In genomic region chr1:29236743-29236992, GRCh38 we compare ENCODE assay signal across 8 cellular contexts. TPM values are rescaled to one million over a fixed set of nuclear protein-coding genes. Genes with fewer than 3 reads are reported as not detected.
DNase-seq lines count a peak whose midpoint lies in the region; ATAC-seq and TF ChIP-seq lines count a peak whose summit lies in the region.

No MANE protein-coding gene starts in this region.

- H3K4me3 ChIP-seq in CD4-positive, CD25-positive, alpha-beta regulatory T cell (ENCODE audit: low read depth, low read length) = peak overlapping the region; percentile 64
- H3K4me3 ChIP-seq in LNCaP clone FGC (ENCODE audit: low read depth, low read length) (peak overlapping the region; percentile 88), endocrine pancreas (ENCODE audit: control insufficient read depth, insufficient read depth, low read length) (peak overlapping the region; percentile 70), neutrophil (ENCODE audit: low read depth in 1 of 2, low read length in 1 of 2) (peak overlapping the region; percentile 52 to 61)

- H3K27me3 ChIP-seq in CD4-positive, CD25-positive, alpha-beta regulatory T cell (ENCODE audit: control insufficient read depth, insufficient read depth, low read length) = peaks cover 17% of the 10 kb centered on the region
- H3K27me3 ChIP-seq in endocrine pancreas (ENCODE audit: control insufficient read depth, insufficient read depth, low read length) (no peaks in the 10 kb centered on the region), neutrophil (peaks cover 76% of the 10 kb centered on the region)

- no peak for DNase-seq in CD4-positive, CD25-positive, alpha-beta regulatory T cell
- no peak for DNase-seq in LNCaP clone FGC (ENCODE audit: low read depth)
- DNase-seq in activated CD4-positive, CD25-positive, alpha-beta regulatory T cell treated with anti-CD3 and anti-CD28 coated beads, Interleukin-2, amount 50 U/mL, for 72 hours = no peak
- no peak for DNase-seq in NCI-H146 treated with DMSO at 0.1 percent for 48 hours (lab: John Stamatoyannopoulos, UW; ENCODE audit: unreplicated experiment)
- DNase-seq in CD1c-positive myeloid dendritic cell (ENCODE audit: extremely low spot score) = no peak

- H3K9me3 Mint-ChIP-seq in CD4-positive, CD25-positive, alpha-beta regulatory T cell = peaks cover 0 to 3% (median 0%) of the 10 kb centered on the region in 7 donors

- no peak overlapping the region for H3K27ac ChIP-seq in CD4-positive, CD25-positive, alpha-beta regulatory T cell (ENCODE audit: insufficient read depth, low read length, poor library complexity, severe bottlenecking)
- H3K27ac ChIP-seq in neutrophil = no peak overlapping the region

- H3K4me1 Mint-ChIP-seq in CD4-positive, CD25-positive, alpha-beta regulatory T cell = peaks cover 6 to 22% (median 13%) of the 10 kb centered on the region in 4 donors

- no peak for ATAC-seq in CD4-positive, CD25-positive, alpha-beta regulatory T cell (ENCODE audit: low read depth in 2 of 2)
- ATAC-seq in HG02870 (IDR thresholded peaks at IDR 0.05; ENCODE audit: unreplicated experiment) = no peak

- no peaks in the 10 kb centered on the region for H3K36me3 Mint-ChIP-seq in CD4-positive, CD25-positive, alpha-beta regulatory T cell

- peak overlapping the region in 1 of 3 donors; percentile 83 for H3K27ac Mint-ChIP-seq in CD4-positive, CD25-positive, alpha-beta regulatory T cell

- H3K4me3 Mint-ChIP-seq in CD4-positive, CD25-positive, alpha-beta regulatory T cell = peak overlapping the region; percentile 84 to 91 (median 87)

- H3K4me1 ChIP-seq in CD4-positive, CD25-positive, alpha-beta regulatory T cell (ENCODE audit: control insufficient read depth, insufficient read depth, low read length, poor library complexity, severe bottlenecking) = peaks cover 24% of the 10 kb centered on the region
- H3K4me1 ChIP-seq in endocrine pancreas (ENCODE audit: control insufficient read depth, insufficient read depth, low read length) (no peaks in the 10 kb centered on the region), neutrophil (ENCODE audit: control insufficient read depth in 1 of 2, insufficient read depth in 1 of 2, low read depth in 1 of 2, low read length in 1 of 2) (peaks cover 27 to 32% of the 10 kb centered on the region in 2 experiments)

- no peak for TF ChIP-seq CTCF in LNCaP clone FGC (IDR thresholded peaks at IDR 0.05; ENCODE audit: control insufficient read depth, extremely low read depth, insufficient read depth)
- no peak for TF ChIP-seq CTCF in neutrophil (IDR thresholded peaks at IDR 0.05)

- no peaks in the 10 kb centered on the region for H3K36me3 ChIP-seq in CD4-positive, CD25-positive, alpha-beta regulatory T cell (ENCODE audit: control insufficient read depth, insufficient read depth, low read length)
- no peaks in the 10 kb centered on the region for H3K36me3 ChIP-seq in endocrine pancreas (ENCODE audit: control insufficient read depth, insufficient read depth, low read length)
- no peaks in the 10 kb centered on the region for H3K36me3 ChIP-seq in neutrophil

- H3K9ac ChIP-seq in endocrine pancreas (ENCODE audit: control insufficient read depth, insufficient read depth, low read length) = peak overlapping the region; percentile 68

- H3K27me3 Mint-ChIP-seq in CD4-positive, CD25-positive, alpha-beta regulatory T cell = peaks cover 55% of the 10 kb centered on the region

- no peaks in the 10 kb centered on the region for H3K9me3 ChIP-seq in CD4-positive, CD25-positive, alpha-beta regulatory T cell (ENCODE audit: control insufficient read depth in 2 of 2, low read length in 2 of 2)
- H3K9me3 ChIP-seq in endocrine pancreas (ENCODE audit: control insufficient read depth, low read length) = no peaks in the 10 kb centered on the region
- no peaks in the 10 kb centered on the region for H3K9me3 ChIP-seq in neutrophil

RNA-seq across cellular contexts. Expression of gene PTPRU, which starts 0.3 kb away (rescaled TPM):
- not detected for total RNA-seq in CD4-positive, CD25-positive, alpha-beta regulatory T cell
- polyA plus RNA-seq in CD4-positive, CD25-positive, alpha-beta regulatory T cell = not detected

RNA-seq across cellular contexts. Expression of gene MECR, which starts 5.9 kb away (rescaled TPM):
- total RNA-seq in CD4-positive, CD25-positive, alpha-beta regulatory T cell = 11.6 TPM
- polyA plus RNA-seq in CD4-positive, CD25-positive, alpha-beta regulatory T cell = 10 to 100 TPM; 10.1 to 16.3 (median 13.2) TPM

RNA-seq across cellular contexts. Expression of gene SRSF4, which starts 55.0 kb away (rescaled TPM):
- total RNA-seq in CD4-positive, CD25-positive, alpha-beta regulatory T cell = 108 TPM
- 10 to 100 TPM; 87.2 to 95.0 (median 92.6) TPM for polyA plus RNA-seq in CD4-positive, CD25-positive, alpha-beta regulatory T cell
